24 cellular contexts compared by ENCODE assay signal in the genomic region with DNA sequence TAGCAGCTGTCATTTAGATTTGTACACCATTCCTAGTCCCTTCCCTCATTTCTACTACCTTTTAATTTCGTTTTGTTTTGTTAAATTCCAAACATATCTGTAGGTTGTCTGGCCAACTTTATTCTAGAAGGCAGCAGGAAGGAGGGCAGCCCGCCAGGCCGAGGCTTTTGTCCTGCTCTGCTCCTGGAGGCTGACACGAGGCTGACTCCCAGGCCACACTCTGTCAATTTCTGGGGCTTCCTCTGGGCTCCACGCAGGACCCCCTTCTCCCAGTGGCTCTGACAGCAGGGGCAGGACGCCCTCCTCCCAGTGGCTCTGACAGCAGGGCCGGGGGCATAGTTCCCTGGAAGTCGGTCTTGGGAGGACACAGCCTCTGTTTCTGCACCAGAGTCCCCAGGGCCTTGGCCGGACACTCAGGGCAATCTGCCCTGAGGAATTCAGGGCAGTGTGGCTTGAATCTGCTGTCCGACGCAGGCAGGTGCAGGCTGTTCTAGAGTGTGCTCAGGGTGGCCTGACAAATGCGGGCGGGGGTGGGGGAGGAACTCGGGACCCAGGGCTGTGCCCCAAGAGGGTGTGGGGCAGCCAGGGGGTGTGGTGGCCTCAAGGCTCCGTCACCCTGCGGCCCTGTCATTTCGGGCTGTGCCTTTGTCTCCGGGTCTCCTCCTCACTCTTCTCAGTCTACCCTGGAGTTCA. TPM values are rescaled to one million over a fixed set of nuclear protein-coding genes. Genes with fewer than 3 reads are reported as not detected.
DNase-seq lines count a peak whose midpoint lies in the region; ATAC-seq, FAIRE-seq and TF ChIP-seq lines count a peak whose summit lies in the region.
"Had no signal": no experiment of that assay in that cellular context is flagged by ENCODE, and none has a peak within 500 bp of the region (broad histone marks: within the 10 kb centered on the region; RNA-seq: fewer than 3 reads in every experiment).

No MANE protein-coding gene starts in this region.

- no peak for FAIRE-seq in K562 (lab: Jason Lieb, UNC)
- FAIRE-seq: GM12892 had no signal

- H3K4me2 ChIP-seq in K562 (ENCODE audit: insufficient read depth, low read length) (no peak overlapping the region), neural progenitor cell (no peak overlapping the region)

- H3K36me3 Mint-ChIP-seq in glutamatergic neuron (ENCODE audit: unreplicated experiment) (no peaks in the 10 kb centered on the region), neural progenitor cell (no peaks in the 10 kb centered on the region)
- H3K36me3 Mint-ChIP-seq: stimulated activated effector memory CD8-positive, alpha-beta T cell treated with anti-CD3 and anti-CD28 coated beads, Interleukin-12 subunit alpha, Interleukin-12 subunit beta, amount 100 ng/mL, for 72 hours had no signal

- H3K36me3 ChIP-seq in K562 (ENCODE audit: control insufficient read depth, insufficient read depth, low read length) (no peaks in the 10 kb centered on the region), neural progenitor cell (no peaks in the 10 kb centered on the region), thoracic aorta (no peaks in the 10 kb centered on the region), SJCRH30 (no peaks in the 10 kb centered on the region)
- H3K36me3 ChIP-seq: neutrophil, transverse colon had no signal

- H3K27me3 ChIP-seq in K562 (ENCODE audit: control insufficient read depth in 2 of 2, insufficient read depth in 2 of 2, low read length in 2 of 2) (peaks cover 10 to 35% of the 10 kb centered on the region in 2 experiments; a peak in 4 of 5 replicates), neural progenitor cell (no peaks in the 10 kb centered on the region), thoracic aorta (replicated peaks; ENCODE audit: insufficient read depth) (no peaks in the 10 kb centered on the region), SJCRH30 (peaks cover 22% of the 10 kb centered on the region)
- H3K27me3 ChIP-seq: neutrophil, transverse colon had no signal

- no peaks in the 10 kb centered on the region for H3K9me1 ChIP-seq in K562 (ENCODE audit: control insufficient read depth, insufficient read depth, low read length)

- H3F3A ChIP-seq in neural progenitor cell (ENCODE audit: low read depth) = no peaks in the 10 kb centered on the region

- no peak overlapping the region for H3K4me3 ChIP-seq in K562
- no peak overlapping the region for H3K4me3 ChIP-seq in neural progenitor cell
- peak overlapping the region; percentile 16 for H3K4me3 ChIP-seq in thoracic aorta
- no peak overlapping the region for H3K4me3 ChIP-seq in SJCRH30
- H3K4me3 ChIP-seq: transverse colon had no signal

- H4K20me1 ChIP-seq in K562 (replicated peaks; ENCODE audit: control insufficient read depth, insufficient read depth, low read length) (peaks cover 3% of the 10 kb centered on the region; the same call in 1 of the 2 replicates), neural progenitor cell (ENCODE audit: low read depth) (no peaks in the 10 kb centered on the region)

- CTCF ChIA-PET in K562 (lab: Yijun Ruan, JAX; ENCODE audit: low intra/inter-chr PET ratio) = no interaction called here

- peak overlapping the region in 1 of 2 experiments; percentile 53; a peak in 2 of 4 replicates for H3K9ac ChIP-seq in K562 (ENCODE audit: insufficient read depth in 1 of 2, low read depth in 2 of 2, low read length in 2 of 2)
- H3K9ac ChIP-seq in neural progenitor cell = no peak overlapping the region

- H3K79me2 ChIP-seq in K562 (ENCODE audit: control insufficient read depth, insufficient read depth, low read length) = no peaks in the 10 kb centered on the region
- H3K79me2 ChIP-seq in neural progenitor cell (ENCODE audit: low read depth) = no peaks in the 10 kb centered on the region

- H3K4me1 ChIP-seq in K562 (replicated peaks in 1 of 2; ENCODE audit: control insufficient read depth in 2 of 2, insufficient read depth in 2 of 2, low read length in 2 of 2) (peaks cover 0 to 3% of the 10 kb centered on the region in 2 experiments; a peak in 1 of 5 replicates), neural progenitor cell (peaks cover 23% of the 10 kb centered on the region), thoracic aorta (ENCODE audit: control insufficient read depth in 1 of 2, low read depth in 2 of 2) (peaks cover 41 to 84% of the 10 kb centered on the region in 2 donors), SJCRH30 (no peaks in the 10 kb centered on the region)

- H3K4me3 Mint-ChIP-seq in glutamatergic neuron (ENCODE audit: unreplicated experiment) (no peak overlapping the region), neural progenitor cell (no peak overlapping the region)
- H3K4me3 Mint-ChIP-seq: activated CD8-positive, alpha-beta T cell treated with anti-CD3 and anti-CD28 coated beads for 36 hours; activated naive CD4-positive, alpha-beta T cell treated with anti-CD3 and anti-CD28 coated beads for 36 hours; activated T-cell treated with anti-CD3 and anti-CD28 coated beads, Interleukin-2, amount 50 U/mL, for 24 hours; stimulated activated effector memory CD8-positive, alpha-beta T cell treated with anti-CD3 and anti-CD28 coated beads, Interleukin-12 subunit alpha, Interleukin-12 subunit beta, amount 100 ng/mL, for 72 hours had no signal

- H3K9me3 Mint-ChIP-seq in glutamatergic neuron (ENCODE audit: unreplicated experiment) (peaks cover 2% of the 10 kb centered on the region), neural progenitor cell (no peaks in the 10 kb centered on the region)
- H3K9me3 Mint-ChIP-seq: activated CD8-positive, alpha-beta T cell treated with anti-CD3 and anti-CD28 coated beads for 36 hours; activated naive CD4-positive, alpha-beta T cell treated with anti-CD3 and anti-CD28 coated beads for 36 hours; activated T-cell treated with anti-CD3 and anti-CD28 coated beads, Interleukin-2, amount 50 U/mL, for 24 hours had no signal

- 29% methylated on average over 13 of the region's 18 CpGs for WGBS in K562 (ENCODE audit: insufficient coverage, low coverage, missing lambda C conversion rate)

- no peak for DNase-seq in K562 (ENCODE audit: extremely low read depth in 1 of 4, low spot score in 3 of 4)
- DNase-seq in glutamatergic neuron = peak; percentile 53
- DNase-seq in neural progenitor cell (ENCODE audit: low spot score) = no peak
- DNase-seq in thoracic aorta (ENCODE audit: low spot score) = no peak
- no peak for DNase-seq in SJCRH30
- DNase-seq: activated CD8-positive, alpha-beta T cell treated with anti-CD3 and anti-CD28 coated beads for 36 hours; activated naive CD4-positive, alpha-beta T cell treated with anti-CD3 and anti-CD28 coated beads for 36 hours; activated T-cell treated with anti-CD3 and anti-CD28 coated beads, Interleukin-2, amount 50 U/mL, for 24 hours; AML-193; cerebellar nuclear complex; DMS79; effector CD4-positive, alpha-beta T cell; NCI-H1417; NCI-H2107; NCI-H510A; NK-92 treated with Interleukin-12 subunit alpha and Interleukin-12 subunit beta, amount 100 ng/mL, for 24 hours; RPMI8226; transverse colon had no signal

- intact Hi-C loops in K562 (cut with micrococcal nuclease) = no loop called here

- TF ChIP-seq CTCF in K562 (IDR thresholded peaks at IDR 0.05 in 2 of 3, conservative IDR thresholded peaks at IDR 0.05 in 1 of 3; ENCODE audit: insufficient read depth in 2 of 3, low read depth in 1 of 3, low read length in 3 of 3) (no peak), glutamatergic neuron (IDR thresholded peaks at IDR 0.05; ENCODE audit: partially characterized antibody, unreplicated experiment) (no peak), neural progenitor cell (IDR thresholded peaks at IDR 0.05) (no peak), thoracic aorta (IDR thresholded peaks at IDR 0.05) (no peak)

- POLR2A ChIA-PET in K562 (lab: Yijun Ruan, JAX) = no interaction called here

- no peak overlapping the region for H3K27ac ChIP-seq in K562 (ENCODE audit: extremely low read depth, low read depth, low read length)
- no peak overlapping the region for H3K27ac ChIP-seq in neural progenitor cell
- H3K27ac ChIP-seq in thoracic aorta = peak overlapping the region; percentile 88 to 93
- no peak overlapping the region for H3K27ac ChIP-seq in SJCRH30
- H3K27ac ChIP-seq: neutrophil had no signal

- TF ChIP-seq RAD21 in K562 (CRISPR knock-in tag; conservative IDR thresholded peaks at IDR 0.05 in 1 of 2, IDR thresholded peaks at IDR 0.05 in 1 of 2) = no peak

- peaks cover 35% of the 10 kb centered on the region for H3K4me1 Mint-ChIP-seq in glutamatergic neuron (ENCODE audit: low read depth, unreplicated experiment)
- H3K4me1 Mint-ChIP-seq in neural progenitor cell = peaks cover 33% of the 10 kb centered on the region
- H3K4me1 Mint-ChIP-seq: stimulated activated effector memory CD8-positive, alpha-beta T cell treated with anti-CD3 and anti-CD28 coated beads, Interleukin-12 subunit alpha, Interleukin-12 subunit beta, amount 100 ng/mL, for 72 hours had no signal

- no peaks in the 10 kb centered on the region for H3K9me3 ChIP-seq in K562 (replicated peaks; ENCODE audit: control insufficient read depth, insufficient read depth, low read depth, low read length)
- no peaks in the 10 kb centered on the region for H3K9me3 ChIP-seq in neural progenitor cell (ENCODE audit: low read depth)
- no peaks in the 10 kb centered on the region for H3K9me3 ChIP-seq in thoracic aorta
- H3K9me3 ChIP-seq in SJCRH30 (replicated peaks) = no peaks in the 10 kb centered on the region
- H3K9me3 ChIP-seq: neutrophil, transverse colon had no signal

- H3K27me3 Mint-ChIP-seq in glutamatergic neuron (ENCODE audit: unreplicated experiment) (no peaks in the 10 kb centered on the region), neural progenitor cell (ENCODE audit: insufficient read depth, low read depth) (peaks cover 7% of the 10 kb centered on the region)

- no peak for TF ChIP-seq EP300 in K562 (IDR thresholded peaks at IDR 0.05; ENCODE audit: low read length)

- in situ Hi-C loops in K562 (cut with MboI) = no loop called here

- TF ChIP-seq POLR2A in K562 (conservative IDR thresholded peaks at IDR 0.05) = no peak

- H2AFZ ChIP-seq in K562 (ENCODE audit: low read depth, low read length) (no peak overlapping the region), neural progenitor cell (replicated peaks) (peak overlapping the region; percentile 55)

- ATAC-seq in K562 (peak; percentile 53), thoracic aorta (ENCODE audit: insufficient number of reproducible peaks, low FRiP score, low read depth) (no peak), HG03139 (IDR thresholded peaks at IDR 0.05; ENCODE audit: unreplicated experiment) (no peak), GM21367 (IDR thresholded peaks at IDR 0.05; ENCODE audit: unreplicated experiment) (no peak)
- ATAC-seq: activated CD8-positive, alpha-beta T cell treated with anti-CD3 and anti-CD28 coated beads for 36 hours; esophagus mucosa; stimulated activated effector memory CD8-positive, alpha-beta T cell treated with anti-CD3 and anti-CD28 coated beads, Interleukin-12 subunit alpha, Interleukin-12 subunit beta, amount 100 ng/mL, for 72 hours had no signal

- H3K27ac Mint-ChIP-seq in glutamatergic neuron (ENCODE audit: unreplicated experiment) (no peak overlapping the region), neural progenitor cell (no peak overlapping the region)
- H3K27ac Mint-ChIP-seq: activated CD8-positive, alpha-beta T cell treated with anti-CD3 and anti-CD28 coated beads for 36 hours; activated naive CD4-positive, alpha-beta T cell treated with anti-CD3 and anti-CD28 coated beads for 36 hours; activated T-cell treated with anti-CD3 and anti-CD28 coated beads, Interleukin-2, amount 50 U/mL, for 24 hours; stimulated activated effector memory CD8-positive, alpha-beta T cell treated with anti-CD3 and anti-CD28 coated beads, Interleukin-12 subunit alpha, Interleukin-12 subunit beta, amount 100 ng/mL, for 72 hours had no signal

- BruUV-seq in K562 (replicated peaks; lab: Mats Ljungman, UMichigan) = no TSS peak

RNA-seq across cellular contexts. Expression of a gene that starts 11.8 kb away (rescaled TPM):
- total RNA-seq in K562 (2011; cell fraction: chromatin; rRNA removed; ENCODE audit: low replicate concordance) = 4.8 and 6.8 TPM in 2 replicates
- 2.4 and 2.7 TPM in 2 replicates for total RNA-seq in K562 (2011; cell fraction: nucleolus; rRNA removed)
- total RNA-seq in K562 (2011; cell fraction: nucleoplasm; rRNA removed) = 4.8 and 5.4 TPM in 2 replicates
- total RNA-seq in K562 (2014; rRNA removed) (0.45 and 1.0 TPM in 2 replicates), K562 (2014; rRNA removed; fragmentation: Illumina TruSeq; extraction: Trizol) (1.1 TPM in 2 replicates), K562 (2015; rRNA removed; fragmentation: Illumina TruSeq; extraction: Trizol) (1.3 and 1.5 TPM in 2 replicates), K562 (2021) (1.2 and 1.7 TPM in 2 replicates), glutamatergic neuron (ENCODE audit: unreplicated experiment) (0.44 TPM), neural progenitor cell (ENCODE audit: low replicate concordance) (0.74 and 0.75 TPM in 2 replicates), thoracic aorta (100 to 1,000 TPM; 334 to 424 TPM)
- polyA plus RNA-seq in K562 (2011; rRNA removed) (2.3 and 2.9 TPM in 2 replicates), K562 (2014; fragmentation: Illumina TruSeq; extraction: Trizol) (1.5 and 1.6 TPM in 2 replicates), K562 (2014; fragmentation: Nextera tagmentation; extraction: Ambion mirVana) (under 1 TPM; 0.62 to 0.84 TPM), K562 (2014; rRNA removed) (1.0 and 1.1 TPM in 2 replicates)
- polyA plus RNA-seq in K562 (2011; cell fraction: cytosol; rRNA removed) = 1.3 and 1.9 TPM in 2 replicates
- polyA plus RNA-seq in K562 (2011; cell fraction: nucleus; rRNA removed) = 8.1 and 8.5 TPM in 2 replicates
- polyA plus RNA-seq in K562 (2012) = 1.1 and 1.8 TPM in 2 replicates
- 0.70 and 1.2 TPM in 2 replicates for polyA minus RNA-seq in K562 (2011; rRNA and poly(A)+ RNA removed)
- 0.38 and 1.0 TPM in 2 replicates for polyA minus RNA-seq in K562 (2011; cell fraction: cytosol; rRNA and poly(A)+ RNA removed)
- polyA minus RNA-seq in K562 (2011; cell fraction: nucleus; rRNA and poly(A)+ RNA removed) = 1.8 and 3.6 TPM in 2 replicates
- not detected in 2 replicates for total RNA-seq in SJCRH30 (2014; rRNA removed; shearing (Covaris generic))
- total RNA-seq: activated CD8-positive, alpha-beta T cell treated with anti-CD3 and anti-CD28 coated beads for 36 hours; activated naive CD4-positive, alpha-beta T cell treated with anti-CD3 and anti-CD28 coated beads for 36 hours had no signal

Comparison
In these comparisons a context has a peak if more than half of its experiments do, and no peak if none do; other contexts are left out.
1. H3K27ac ChIP-seq: peak in thoracic aorta (2 of 2); none in K562 (single experiment), neural progenitor cell (single experiment) and SJCRH30 (single experiment).
2. RNA of a gene that starts 11.8 kb away (total RNA-seq): 334 to 424 TPM in thoracic aorta; 0.45 to 6.8 TPM in K562, 0.74 to 0.75 TPM in neural progenitor cell, 0.44 TPM in glutamatergic neuron (single experiment) and not detected in SJCRH30; every median in the first group is over 10 times any median in the second.